Comparison of ENCODE assay signal across 1 cellular context in the genomic region with DNA sequence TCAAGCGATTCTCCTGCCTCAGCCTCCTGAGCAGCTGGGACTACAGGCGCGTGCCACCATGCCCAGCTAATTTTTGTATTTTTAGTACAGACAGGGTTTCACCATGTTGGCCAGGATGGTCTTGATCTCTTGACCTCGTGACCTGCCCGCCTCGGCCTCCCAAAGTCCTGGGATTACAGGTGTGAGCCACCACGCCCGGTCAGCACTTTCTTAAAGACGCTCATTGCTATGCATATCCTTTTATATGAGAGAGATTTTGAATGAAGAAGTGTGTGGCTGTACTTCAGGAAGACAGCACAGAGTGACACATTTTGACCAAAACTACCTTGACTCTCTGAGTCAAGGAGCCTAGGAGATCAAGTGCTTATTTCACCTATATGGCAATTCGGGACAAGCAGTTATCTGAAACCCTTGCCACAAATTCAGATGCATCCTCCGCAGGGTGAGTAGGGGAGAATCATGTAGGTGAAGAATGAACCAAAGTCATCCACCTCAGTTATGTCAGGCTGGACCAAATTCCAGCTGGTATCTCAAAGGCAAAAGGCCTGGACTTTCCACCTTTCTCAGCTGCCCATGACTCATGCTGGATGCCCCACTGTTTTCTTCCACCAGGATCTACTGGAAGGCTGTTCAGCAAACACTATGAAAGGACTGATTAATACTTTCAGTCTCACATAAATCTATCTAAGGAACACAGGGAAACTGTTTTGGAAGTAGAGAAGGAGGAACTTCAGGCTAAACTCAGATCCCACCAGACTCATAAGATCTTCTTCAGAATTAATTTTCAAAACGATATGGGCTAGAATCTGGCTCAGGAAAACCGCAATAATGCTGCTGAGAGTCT.
A peak's percentile ranks its signal among the peaks of the same experiment; 100 is the strongest.
TF ChIP-seq lines count a peak whose summit lies in the region.

No MANE protein-coding gene starts in this region.

TF ChIP-seq in HepG2, 621 proteins besides CTCF, POLR2A, EP300 and RAD21 (continued from another document):
- TF ChIP-seq, protein P1, sequence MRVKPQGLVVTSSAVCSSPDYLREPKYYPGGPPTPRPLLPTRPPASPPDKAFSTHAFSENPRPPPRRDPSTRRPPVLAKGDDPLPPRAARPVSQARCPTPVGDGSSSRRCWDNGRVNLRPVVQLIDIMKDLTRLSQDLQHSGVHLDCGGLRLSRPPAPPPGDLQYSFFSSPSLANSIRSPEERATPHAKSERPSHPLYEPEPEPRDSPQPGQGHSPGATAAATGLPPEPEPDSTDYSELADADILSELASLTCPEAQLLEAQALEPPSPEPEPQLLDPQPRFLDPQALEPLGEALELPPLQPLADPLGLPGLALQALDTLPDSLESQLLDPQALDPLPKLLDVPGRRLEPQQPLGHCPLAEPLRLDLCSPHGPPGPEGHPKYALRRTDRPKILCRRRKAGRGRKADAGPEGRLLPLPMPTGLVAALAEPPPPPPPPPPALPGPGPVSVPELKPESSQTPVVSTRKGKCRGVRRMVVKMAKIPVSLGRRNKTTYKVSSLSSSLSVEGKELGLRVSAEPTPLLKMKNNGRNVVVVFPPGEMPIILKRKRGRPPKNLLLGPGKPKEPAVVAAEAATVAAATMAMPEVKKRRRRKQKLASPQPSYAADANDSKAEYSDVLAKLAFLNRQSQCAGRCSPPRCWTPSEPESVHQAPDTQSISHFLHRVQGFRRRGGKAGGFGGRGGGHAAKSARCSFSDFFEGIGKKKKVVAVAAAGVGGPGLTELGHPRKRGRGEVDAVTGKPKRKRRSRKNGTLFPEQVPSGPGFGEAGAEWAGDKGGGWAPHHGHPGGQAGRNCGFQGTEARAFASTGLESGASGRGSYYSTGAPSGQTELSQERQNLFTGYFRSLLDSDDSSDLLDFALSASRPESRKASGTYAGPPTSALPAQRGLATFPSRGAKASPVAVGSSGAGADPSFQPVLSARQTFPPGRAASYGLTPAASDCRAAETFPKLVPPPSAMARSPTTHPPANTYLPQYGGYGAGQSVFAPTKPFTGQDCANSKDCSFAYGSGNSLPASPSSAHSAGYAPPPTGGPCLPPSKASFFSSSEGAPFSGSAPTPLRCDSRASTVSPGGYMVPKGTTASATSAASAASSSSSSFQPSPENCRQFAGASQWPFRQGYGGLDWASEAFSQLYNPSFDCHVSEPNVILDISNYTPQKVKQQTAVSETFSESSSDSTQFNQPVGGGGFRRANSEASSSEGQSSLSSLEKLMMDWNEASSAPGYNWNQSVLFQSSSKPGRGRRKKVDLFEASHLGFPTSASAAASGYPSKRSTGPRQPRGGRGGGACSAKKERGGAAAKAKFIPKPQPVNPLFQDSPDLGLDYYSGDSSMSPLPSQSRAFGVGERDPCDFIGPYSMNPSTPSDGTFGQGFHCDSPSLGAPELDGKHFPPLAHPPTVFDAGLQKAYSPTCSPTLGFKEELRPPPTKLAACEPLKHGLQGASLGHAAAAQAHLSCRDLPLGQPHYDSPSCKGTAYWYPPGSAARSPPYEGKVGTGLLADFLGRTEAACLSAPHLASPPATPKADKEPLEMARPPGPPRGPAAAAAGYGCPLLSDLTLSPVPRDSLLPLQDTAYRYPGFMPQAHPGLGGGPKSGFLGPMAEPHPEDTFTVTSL (CRISPR knock-in tag; IDR thresholded peaks at IDR 0.05; ENCODE audit: borderline replicate concordance), result peak; percentile 77; the same call in 1 of the 2 replicates
- TF ChIP-seq BCL6 (CRISPR knock-in tag; IDR thresholded peaks at IDR 0.05) (peak; percentile 42; the same call in 1 of the 2 replicates), SATB2 (CRISPR knock-in tag; IDR thresholded peaks at IDR 0.05) (no peak), XRCC5 (optimal IDR thresholded peaks at IDR 0.05; ENCODE audit: low read length) (peak; percentile 44)
